In genomic region chr10:4661572-4662255, GRCh38 we compare ENCODE assay signal across 9 cellular contexts.
DNase-seq lines count a peak whose midpoint lies in the region; ATAC-seq, FAIRE-seq and TF ChIP-seq lines count a peak whose summit lies in the region.
"Had no signal": no experiment of that assay in that cellular context is flagged by ENCODE, and none has a peak within 500 bp of the region (broad histone marks: within the 10 kb centered on the region; RNA-seq: fewer than 3 reads in every experiment).

No MANE protein-coding gene starts in this region.

- peak overlapping the region; percentile 63 for H3K4ac ChIP-seq in trophoblast cell (ENCODE audit: low read depth, low read length)

- H3K18ac ChIP-seq in trophoblast cell (ENCODE audit: low read length), result peak overlapping the region; percentile 100

- H3K27me3 ChIP-seq in ACC112 (ENCODE audit: insufficient read depth, low read length) (no peaks in the 10 kb centered on the region), SK-N-SH (ENCODE audit: insufficient read depth) (no peaks in the 10 kb centered on the region), heart left ventricle (no peaks in the 10 kb centered on the region), trophoblast cell (ENCODE audit: insufficient read depth, low read length) (no peaks in the 10 kb centered on the region)

- no peak overlapping the region for H3K4me3 ChIP-seq in ACC112 (ENCODE audit: low read depth, low read length)
- H3K4me3 ChIP-seq in SK-N-SH (ENCODE audit: low read depth in 2 of 2, low read length in 1 of 2), result no peak overlapping the region
- peak overlapping the region in 7 of 12 donors; percentile 2 to 38 (median 24) for H3K4me3 ChIP-seq in heart left ventricle
- H3K4me3 ChIP-seq in trophoblast cell (ENCODE audit: low read depth, low read length), result no peak overlapping the region

- TF ChIP-seq EP300 in SK-N-SH (IDR thresholded peaks at IDR 0.05; ENCODE audit: borderline replicate concordance in 1 of 2, low read depth in 1 of 2, low read length in 1 of 2), result no peak

- TF ChIP-seq POLR2A in heart left ventricle (IDR thresholded peaks at IDR 0.05), result peak in 1 of 2 donors; percentile 35

- H2AK5ac ChIP-seq in trophoblast cell (ENCODE audit: low read length), result peak overlapping the region; percentile 100

- H4K91ac ChIP-seq in trophoblast cell (ENCODE audit: low read depth, low read length), result peak overlapping the region; percentile 98

- no peak for TF ChIP-seq CTCF in SK-N-SH (IDR thresholded peaks at IDR 0.05)
- no peak for TF ChIP-seq CTCF in heart left ventricle (IDR thresholded peaks at IDR 0.05)

- H3K14ac ChIP-seq in trophoblast cell (ENCODE audit: low read length), result peak overlapping the region; percentile 91

- no peaks in the 10 kb centered on the region for H4K20me1 ChIP-seq in SK-N-SH (ENCODE audit: insufficient read depth)

- peak overlapping the region; percentile 97 for H4K8ac ChIP-seq in trophoblast cell (ENCODE audit: low read depth, low read length)

- CTCF ChIA-PET in SK-N-SH (lab: Yijun Ruan, JAX), result no interaction called here

- no peak overlapping the region for H3K23ac ChIP-seq in trophoblast cell (ENCODE audit: low read length)

- peak overlapping the region; percentile 100 for H2BK12ac ChIP-seq in trophoblast cell (ENCODE audit: low read length)

- H3K4me2 ChIP-seq in SK-N-SH, result no peak overlapping the region
- no peak overlapping the region for H3K4me2 ChIP-seq in trophoblast cell (ENCODE audit: low read length)

- H3F3A ChIP-seq in SK-N-SH (replicated peaks; ENCODE audit: insufficient read depth), result peaks cover 35% of the 10 kb centered on the region

- H2BK5ac ChIP-seq in trophoblast cell (ENCODE audit: low read depth, low read length, poor library complexity), result peak overlapping the region; percentile 99

- no peak for TF ChIP-seq RAD21 in SK-N-SH (IDR thresholded peaks at IDR 0.05; ENCODE audit: low read length)

- peaks cover 30% of the 10 kb centered on the region for H3K79me1 ChIP-seq in trophoblast cell (ENCODE audit: low read length)

- H3K9me2 ChIP-seq in SK-N-SH, result no peaks in the 10 kb centered on the region

- peak overlapping the region; percentile 9 for H2AFZ ChIP-seq in ACC112 (ENCODE audit: low read length, unreplicated experiment)
- no peak overlapping the region; the same call in 1 of the 2 replicates for H2AFZ ChIP-seq in SK-N-SH (ENCODE audit: low read depth)
- H2AFZ ChIP-seq in trophoblast cell (ENCODE audit: insufficient read depth, low read length, poor library complexity), result peak overlapping the region; percentile 57

- H3K27ac ChIP-seq in ACC112 (ENCODE audit: low read depth, low read length) (peak overlapping the region; percentile 96), SK-N-SH (ENCODE audit: low read depth in 2 of 2, low read length in 1 of 2) (peak overlapping the region; percentile 90 to 100; a peak in 3 of 4 replicates), heart left ventricle (peak overlapping the region; percentile 88 to 99 (median 92)), trophoblast cell (ENCODE audit: low read depth, low read length) (peak overlapping the region; percentile 77)

- peak overlapping the region; percentile 88 for H4K12ac ChIP-seq in trophoblast cell (ENCODE audit: low read depth, low read length)

- H3K36me3 ChIP-seq in ACC112 (ENCODE audit: insufficient read depth, low read length), result no peaks in the 10 kb centered on the region; the same call in 1 of the 2 replicates
- H3K36me3 ChIP-seq in SK-N-SH (replicated peaks in 1 of 2; ENCODE audit: control insufficient read depth in 1 of 2, insufficient read depth in 2 of 2, low read length in 1 of 2), result no peaks in the 10 kb centered on the region
- H3K36me3 ChIP-seq in heart left ventricle, result no peaks in the 10 kb centered on the region
- no peaks in the 10 kb centered on the region for H3K36me3 ChIP-seq in trophoblast cell (ENCODE audit: control insufficient read depth in 1 of 2, insufficient read depth in 2 of 2, low read length in 2 of 2)

- DNase-seq in SK-N-SH, result no peak
- peak; percentile 83 to 92 (median 84) for DNase-seq in heart left ventricle
- DNase-seq in trophoblast cell, result no peak
- DNase-seq in NCI-H1694 treated with DMSO at 0.1 percent for 48 hours (lab: John Stamatoyannopoulos, UW), result no peak
- no peak for DNase-seq in LoVo (ENCODE audit: low spot score)
- no peak for DNase-seq in RCC 7860 (ENCODE audit: low spot score)
- DNase-seq: effector CD8-positive, alpha-beta T cell had no signal

- WGBS in SK-N-SH (ENCODE audit: low lambda C conversion rate), result 90% methylated on average over 15 of the region's 15 CpGs
- 41 to 50% (median 44%) methylated on average over 14 to 15 of the region's 15 CpGs for WGBS in heart left ventricle, 4 donors
- WGBS in trophoblast cell (ENCODE audit: extremely low coverage, insufficient coverage, insufficient read length), result no CpG with 5 or more reads among the region's 15 CpGs

- FAIRE-seq in RCC 7860 (lab: Jason Lieb, UNC), result no peak

- intact Hi-C loops in heart left ventricle (cut with DNase I), result loop anchor here in 9 of 10 donors (1.0 to 10.0 kb wide), 21 partner anchors 41 to 1467 kb away; partner anchors contain the start of gene KLF6 (in 3 of the 9)

- POLR2A ChIA-PET in SK-N-SH (lab: Yijun Ruan, JAX), result no interaction called here

- ATAC-seq in heart left ventricle (peak; percentile 77 to 92 (median 84)), HG02610 (IDR thresholded peaks at IDR 0.05; ENCODE audit: unreplicated experiment) (no peak)

- H3K9me3 ChIP-seq in SK-N-SH (no peaks in the 10 kb centered on the region), heart left ventricle (no peaks in the 10 kb centered on the region), trophoblast cell (ENCODE audit: insufficient read depth, low read depth, low read length) (no peaks in the 10 kb centered on the region)

- peak overlapping the region; percentile 98 for H2BK120ac ChIP-seq in trophoblast cell (ENCODE audit: insufficient read depth, low read length, poor library complexity)

- H3K79me2 ChIP-seq in ACC112 (ENCODE audit: control insufficient read depth, insufficient read depth, low read length, unreplicated experiment) (no peaks in the 10 kb centered on the region), SK-N-SH (ENCODE audit: insufficient read depth) (peaks cover 7% of the 10 kb centered on the region; the same call in 1 of the 2 replicates), trophoblast cell (ENCODE audit: control insufficient read depth, insufficient read depth, low read length, poor library complexity) (peaks cover 8% of the 10 kb centered on the region)

- H3K4me1 ChIP-seq in ACC112 (ENCODE audit: control insufficient read depth, insufficient read depth, low read length, unreplicated experiment), result peaks cover 41% of the 10 kb centered on the region
- peaks cover 9 to 35% of the 10 kb centered on the region in 2 experiments for H3K4me1 ChIP-seq in SK-N-SH (ENCODE audit: control insufficient read depth in 1 of 2, insufficient read depth in 2 of 2, low read depth in 1 of 2, low read length in 1 of 2)
- peaks cover 10 to 45% (median 37%) of the 10 kb centered on the region in 12 donors for H3K4me1 ChIP-seq in heart left ventricle
- peaks cover 11 to 13% of the 10 kb centered on the region in 2 experiments for H3K4me1 ChIP-seq in trophoblast cell (ENCODE audit: control insufficient read depth in 1 of 2, insufficient read depth in 2 of 2, low read length in 2 of 2)

- peak overlapping the region; percentile 88 for H3K9ac ChIP-seq in SK-N-SH
- no peak overlapping the region for H3K9ac ChIP-seq in trophoblast cell (ENCODE audit: low read length)

TF ChIP-seq in SK-N-SH, 30 proteins besides CTCF, POLR2A, EP300 and RAD21:
- TF ChIP-seq TEAD4 (IDR thresholded peaks at IDR 0.05; ENCODE audit: borderline replicate concordance, insufficient read depth), result no peak
- TF ChIP-seq RFX5 (IDR thresholded peaks at IDR 0.05; ENCODE audit: low read length), result no peak
- no peak for TF ChIP-seq TCF12 (IDR thresholded peaks at IDR 0.05)
- TF ChIP-seq USF2 (IDR thresholded peaks at IDR 0.05; ENCODE audit: borderline replicate concordance, low read depth, low read length), result no peak
- no peak for TF ChIP-seq NRF1 (IDR thresholded peaks at IDR 0.05; ENCODE audit: low read depth, low read length)
- no peak for TF ChIP-seq ZBTB33 (IDR thresholded peaks at IDR 0.05; ENCODE audit: borderline replicate concordance, low read depth)

Comparison
In these comparisons a context has a peak if more than half of its experiments do, and no peak if none do; other contexts are left out.
1. H3K4me3 ChIP-seq: peak in heart left ventricle (7 of 12); none in ACC112 (single experiment), SK-N-SH (0 of 2) and trophoblast cell (single experiment).
2. DNase-seq: peak in heart left ventricle (5 of 5); none in SK-N-SH (single experiment), trophoblast cell (0 of 2), NCI-H1694 treated with DMSO at 0.1 percent for 48 hours (single experiment), LoVo (single experiment) and RCC 7860 (single experiment).
3. Peak in every context shown above with its lines, with median percentiles within 50 percentile points of each other: H3K27ac ChIP-seq.